1 cellular context compared by ENCODE assay signal in genomic region chr11:68271023-68271780, GRCh38.
TF ChIP-seq lines count a peak whose summit lies in the region.

No MANE protein-coding gene starts in this region.

TF ChIP-seq in K562, 482 proteins besides CTCF, POLR2A, EP300 and RAD21 (continued from another document and continues in another):
- TF ChIP-seq ARID3A (IDR thresholded peaks at IDR 0.05; ENCODE audit: borderline replicate concordance, low read depth, low read length) (peak; percentile 79; the same call in 1 of the 2 replicates), REST (CRISPR knock-in tag; IDR thresholded peaks at IDR 0.05; ENCODE audit: low read depth) (no peak; the same call in 1 of the 2 replicates), BRD9 (IDR thresholded peaks at IDR 0.05; ENCODE audit: low read depth, partially characterized antibody) (peak; percentile 67), SREBF2 (CRISPR knock-in tag; IDR thresholded peaks at IDR 0.05) (no peak), BCOR (IDR thresholded peaks at IDR 0.05) (no peak), CC2D1A (IDR thresholded peaks at IDR 0.05) (no peak), NFYB (IDR thresholded peaks at IDR 0.05; ENCODE audit: extremely low read depth, insufficient read length) (no peak), NCOA2 (IDR thresholded peaks at IDR 0.05; ENCODE audit: partially characterized antibody in 2 of 2) (no peak), SMC3 (conservative IDR thresholded peaks at IDR 0.05; ENCODE audit: insufficient read depth, low read depth, low read length) (0 out of 2 replicates have a peak, but pooled peaks have one; percentile 29), L3MBTL2 (IDR thresholded peaks at IDR 0.05) (peak; percentile 51), ZNF444 (CRISPR knock-in tag; IDR thresholded peaks at IDR 0.05) (no peak), HDAC8 (tag; IDR thresholded peaks at IDR 0.05) (no peak), ZNF143 (CRISPR knock-in tag; IDR thresholded peaks at IDR 0.05) (no peak), SIN3A (IDR thresholded peaks at IDR 0.05; ENCODE audit: borderline replicate concordance in 2 of 2, control insufficient read depth in 1 of 2, low read depth in 2 of 2, low read length in 2 of 2) (peak in 1 of 2 experiments; percentile 84; a peak in 1 of 4 replicates), NELFE (IDR thresholded peaks at IDR 0.05; ENCODE audit: insufficient read depth, insufficient read length) (no peak), TSC22D4 (tag; IDR thresholded peaks at IDR 0.05) (no peak), SETDB1 (IDR thresholded peaks at IDR 0.05; ENCODE audit: low read length) (no peak), ZNF431 (CRISPR knock-in tag; IDR thresholded peaks at IDR 0.05) (no peak), MCM3 (IDR thresholded peaks at IDR 0.05) (no peak), RNF219 (CRISPR knock-in tag; IDR thresholded peaks at IDR 0.05) (no peak), KDM5B (IDR thresholded peaks at IDR 0.05; ENCODE audit: insufficient replicate concordance, low read depth, low read length) (no peak), LARP7 (IDR thresholded peaks at IDR 0.05) (peak; percentile 87; the same call in 1 of the 2 replicates), HDAC6 (IDR thresholded peaks at IDR 0.05; ENCODE audit: low read depth, low read length) (no peak), SMAD4 (CRISPR knock-in tag; conservative IDR thresholded peaks at IDR 0.05) (0 out of 2 replicates have a peak, but pooled peaks have one; percentile 13), PATZ1 (CRISPR knock-in tag; IDR thresholded peaks at IDR 0.05; ENCODE audit: borderline replicate concordance) (0 out of 2 replicates have a peak, but pooled peaks have one; percentile 35), ELK3 (CRISPR knock-in tag; IDR thresholded peaks at IDR 0.05) (no peak), XRCC5 (IDR thresholded peaks at IDR 0.05; ENCODE audit: low read depth, low read length) (peak; percentile 56; the same call in 1 of the 2 replicates), SMARCE1 (IDR thresholded peaks at IDR 0.05) (peak; percentile 21; the same call in 1 of the 2 replicates), STAG1 (CRISPR knock-in tag; IDR thresholded peaks at IDR 0.05; ENCODE audit: borderline replicate concordance) (no peak), XRCC4 (IDR thresholded peaks at IDR 0.05; ENCODE audit: extremely low read depth, insufficient read depth, insufficient read length) (no peak), JUN (IDR thresholded peaks at IDR 0.05; ENCODE audit: borderline replicate concordance, low read depth, low read length) (no peak), JUN (CRISPR knock-in tag; IDR thresholded peaks at IDR 0.05; ENCODE audit: borderline replicate concordance) (0 out of 2 replicates have a peak, but pooled peaks have one; percentile 49), CBFB (CRISPR knock-in tag; IDR thresholded peaks at IDR 0.05) (peak; percentile 68; the same call in 1 of the 2 replicates), CXXC5 (CRISPR knock-in tag; IDR thresholded peaks at IDR 0.05) (peak; percentile 11), ZNF668 (CRISPR knock-in tag; IDR thresholded peaks at IDR 0.05) (no peak), POLR2AphosphoS5 (IDR thresholded peaks at IDR 0.05; ENCODE audit: control insufficient read depth, insufficient read depth, low read depth, low read length) (peak; percentile 51; the same call in 1 of the 2 replicates), ZSCAN32 (CRISPR knock-in tag; IDR thresholded peaks at IDR 0.05) (no peak), CHCHD3 (CRISPR knock-in tag; IDR thresholded peaks at IDR 0.05) (no peak), ZNF584 (CRISPR knock-in tag; IDR thresholded peaks at IDR 0.05; ENCODE audit: low read depth) (peak; percentile 81; the same call in 1 of the 2 replicates), YY1 (IDR thresholded peaks at IDR 0.05; ENCODE audit: borderline replicate concordance in 1 of 3, control insufficient read depth in 1 of 3, extremely low read depth in 1 of 3, insufficient read depth in 3 of 3, insufficient read length in 1 of 3, insufficient replicate concordance in 2 of 3, low read depth in 1 of 3, low read length in 2 of 3) (peak in 1 of 3 experiments; percentile 41), PTRF (tag; IDR thresholded peaks at IDR 0.05) (no peak), ZBTB8A (IDR thresholded peaks at IDR 0.05; ENCODE audit: partially characterized antibody) (no peak), ZNF140 (CRISPR knock-in tag; IDR thresholded peaks at IDR 0.05) (no peak), MAFK (IDR thresholded peaks at IDR 0.05; ENCODE audit: low read length) (no peak), HNRNPK (IDR thresholded peaks at IDR 0.05; ENCODE audit: low read depth, low read length, poor library complexity, severe bottlenecking) (no peak), FOXM1 (IDR thresholded peaks at IDR 0.05; ENCODE audit: low read depth) (no peak), FOXM1 (CRISPR knock-in tag; IDR thresholded peaks at IDR 0.05; ENCODE audit: low read depth) (0 out of 2 replicates have a peak, but pooled peaks have one; percentile 19), MAZ (CRISPR knock-in tag; conservative IDR thresholded peaks at IDR 0.05 in 1 of 2, IDR thresholded peaks at IDR 0.05 in 1 of 2) (no peak; a peak in 2 of 4 replicates)
- TF ChIP-seq, protein P1, sequence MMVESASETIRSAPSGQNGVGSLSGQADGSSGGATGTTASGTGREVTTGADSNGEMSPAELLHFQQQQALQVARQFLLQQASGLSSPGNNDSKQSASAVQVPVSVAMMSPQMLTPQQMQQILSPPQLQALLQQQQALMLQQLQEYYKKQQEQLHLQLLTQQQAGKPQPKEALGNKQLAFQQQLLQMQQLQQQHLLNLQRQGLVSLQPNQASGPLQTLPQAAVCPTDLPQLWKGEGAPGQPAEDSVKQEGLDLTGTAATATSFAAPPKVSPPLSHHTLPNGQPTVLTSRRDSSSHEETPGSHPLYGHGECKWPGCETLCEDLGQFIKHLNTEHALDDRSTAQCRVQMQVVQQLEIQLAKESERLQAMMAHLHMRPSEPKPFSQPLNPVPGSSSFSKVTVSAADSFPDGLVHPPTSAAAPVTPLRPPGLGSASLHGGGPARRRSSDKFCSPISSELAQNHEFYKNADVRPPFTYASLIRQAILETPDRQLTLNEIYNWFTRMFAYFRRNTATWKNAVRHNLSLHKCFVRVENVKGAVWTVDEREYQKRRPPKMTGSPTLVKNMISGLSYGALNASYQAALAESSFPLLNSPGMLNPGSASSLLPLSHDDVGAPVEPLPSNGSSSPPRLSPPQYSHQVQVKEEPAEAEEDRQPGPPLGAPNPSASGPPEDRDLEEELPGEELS (CRISPR knock-in tag; IDR thresholded peaks at IDR 0.05; ENCODE audit: borderline replicate concordance), result no peak
- TF ChIP-seq, protein P2, sequence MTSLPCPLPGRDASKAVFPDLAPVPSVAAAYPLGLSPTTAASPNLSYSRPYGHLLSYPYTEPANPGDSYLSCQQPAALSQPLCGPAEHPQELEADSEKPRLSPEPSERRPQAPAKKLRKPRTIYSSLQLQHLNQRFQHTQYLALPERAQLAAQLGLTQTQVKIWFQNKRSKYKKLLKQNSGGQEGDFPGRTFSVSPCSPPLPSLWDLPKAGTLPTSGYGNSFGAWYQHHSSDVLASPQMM (CRISPR knock-in tag; IDR thresholded peaks at IDR 0.05), result no peak
- TF ChIP-seq, protein P3, sequence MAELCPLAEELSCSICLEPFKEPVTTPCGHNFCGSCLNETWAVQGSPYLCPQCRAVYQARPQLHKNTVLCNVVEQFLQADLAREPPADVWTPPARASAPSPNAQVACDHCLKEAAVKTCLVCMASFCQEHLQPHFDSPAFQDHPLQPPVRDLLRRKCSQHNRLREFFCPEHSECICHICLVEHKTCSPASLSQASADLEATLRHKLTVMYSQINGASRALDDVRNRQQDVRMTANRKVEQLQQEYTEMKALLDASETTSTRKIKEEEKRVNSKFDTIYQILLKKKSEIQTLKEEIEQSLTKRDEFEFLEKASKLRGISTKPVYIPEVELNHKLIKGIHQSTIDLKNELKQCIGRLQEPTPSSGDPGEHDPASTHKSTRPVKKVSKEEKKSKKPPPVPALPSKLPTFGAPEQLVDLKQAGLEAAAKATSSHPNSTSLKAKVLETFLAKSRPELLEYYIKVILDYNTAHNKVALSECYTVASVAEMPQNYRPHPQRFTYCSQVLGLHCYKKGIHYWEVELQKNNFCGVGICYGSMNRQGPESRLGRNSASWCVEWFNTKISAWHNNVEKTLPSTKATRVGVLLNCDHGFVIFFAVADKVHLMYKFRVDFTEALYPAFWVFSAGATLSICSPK (IDR thresholded peaks at IDR 0.05; ENCODE audit: borderline replicate concordance), result no peak; the same call in 1 of the 2 replicates
- TF ChIP-seq, protein P4, sequence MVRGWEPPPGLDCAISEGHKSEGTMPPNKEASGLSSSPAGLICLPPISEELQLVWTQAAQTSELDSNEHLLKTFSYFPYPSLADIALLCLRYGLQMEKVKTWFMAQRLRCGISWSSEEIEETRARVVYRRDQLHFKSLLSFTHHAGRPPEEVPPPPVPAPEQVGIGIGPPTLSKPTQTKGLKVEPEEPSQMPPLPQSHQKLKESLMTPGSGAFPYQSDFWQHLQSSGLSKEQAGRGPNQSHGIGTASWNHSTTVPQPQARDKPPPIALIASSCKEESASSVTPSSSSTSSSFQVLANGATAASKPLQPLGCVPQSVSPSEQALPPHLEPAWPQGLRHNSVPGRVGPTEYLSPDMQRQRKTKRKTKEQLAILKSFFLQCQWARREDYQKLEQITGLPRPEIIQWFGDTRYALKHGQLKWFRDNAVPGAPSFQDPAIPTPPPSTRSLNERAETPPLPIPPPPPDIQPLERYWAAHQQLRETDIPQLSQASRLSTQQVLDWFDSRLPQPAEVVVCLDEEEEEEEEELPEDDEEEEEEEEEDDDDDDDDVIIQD (CRISPR knock-in tag; IDR thresholded peaks at IDR 0.05), result no peak
